19 cellular contexts compared by ENCODE assay signal in genomic region chr3:189331002-189331418, GRCh38.
DNase-seq lines count a peak whose midpoint lies in the region; ATAC-seq lines count a peak whose summit lies in the region.
"Had no signal": no experiment of that assay in that cellular context is flagged by ENCODE, and none has a peak within 500 bp of the region (broad histone marks: within the 10 kb centered on the region; RNA-seq: fewer than 3 reads in every experiment).

No MANE protein-coding gene starts in this region.

- no peaks in the 10 kb centered on the region for H3K27me3 Mint-ChIP-seq in T-helper 1 cell treated with Interleukin-12 subunit alpha and Interleukin-12 subunit beta and Interleukin-4 antibody, amounts not matched to agents 30 μg/mL and 1 μg/mL, for 36 hours (ENCODE audit: low read depth)
- no peaks in the 10 kb centered on the region for H3K27me3 Mint-ChIP-seq in activated naive CD8-positive, alpha-beta T cell treated with anti-CD3 and anti-CD28 coated beads, Interleukin-2, amount 10 ng/mL, durations not matched to agents 7 days and 5 days
- H3K27me3 Mint-ChIP-seq in stimulated activated naive CD8-positive, alpha-beta T cell treated with anti-CD3 and anti-CD28 coated beads, Interleukin-15, Interleukin-2, amounts not matched to agents 100 ng/mL and 50 ng/mL, for 24 hours, result no peaks in the 10 kb centered on the region

- H3K36me3 Mint-ChIP-seq in T-helper 1 cell treated with Interleukin-12 subunit alpha and Interleukin-12 subunit beta and Interleukin-4 antibody, amounts not matched to agents 30 μg/mL and 1 μg/mL, for 36 hours (ENCODE audit: low read depth), result peaks cover 24% of the 10 kb centered on the region
- H3K36me3 Mint-ChIP-seq in activated naive CD8-positive, alpha-beta T cell treated with anti-CD3 and anti-CD28 coated beads, Interleukin-2, amount 10 ng/mL, durations not matched to agents 7 days and 5 days, result peaks cover 17% of the 10 kb centered on the region
- peaks cover 11% of the 10 kb centered on the region for H3K36me3 Mint-ChIP-seq in stimulated activated naive CD8-positive, alpha-beta T cell treated with anti-CD3 and anti-CD28 coated beads, Interleukin-15, Interleukin-2, amounts not matched to agents 100 ng/mL and 50 ng/mL, for 24 hours (ENCODE audit: low read depth)
- H3K36me3 Mint-ChIP-seq: WTC11 had no signal

- POLR2A ChIA-PET in activated naive CD8-positive, alpha-beta T cell treated with anti-CD3 and anti-CD28 coated beads, Interleukin-2, amount 10 ng/mL, durations not matched to agents 7 days and 5 days (lab: Charles Lee), result interaction anchor here (1.1 to 2.6 kb wide), 2 partner anchors 10 to 24 kb away, joined by 5 to 14 read pairs; no protein-coding TSS in a partner anchor

- peak; percentile 16 for DNase-seq in stimulated activated CD4-positive, alpha-beta T cell treated with anti-CD3 and anti-CD28 coated beads, Interleukin-1b, Interleukin-23, amount 100 ng/mL, for 48 hours
- DNase-seq in stimulated activated CD4-positive, alpha-beta T cell treated with anti-CD3 and anti-CD28 coated beads, Interleukin-15, amount 100 ng/mL, for 24 hours, result no peak
- DNase-seq in activated naive CD8-positive, alpha-beta T cell treated with anti-CD3 and anti-CD28 coated beads, Interleukin-2, amount 10 ng/mL, durations not matched to agents 7 days and 5 days, result no peak
- no peak for DNase-seq in DMS79 (lab: John Stamatoyannopoulos, UW)
- DNase-seq in DMS114 treated with DMSO at 0.1 percent for 48 hours (lab: John Stamatoyannopoulos, UW; ENCODE audit: unreplicated experiment), result no peak
- DNase-seq: foreskin keratinocyte; hypothalamus; islet precursor cell; NCI-H1092; NCI-H2081; NCI-H446; NK-92 treated with Interleukin-12 subunit alpha and Interleukin-12 subunit beta, amount 100 ng/mL, for 24 hours; nucleus accumbens; Peyer's patch; substantia nigra had no signal

- H3K4me3 Mint-ChIP-seq in T-helper 1 cell treated with Interleukin-12 subunit alpha and Interleukin-12 subunit beta and Interleukin-4 antibody, amounts not matched to agents 30 μg/mL and 1 μg/mL, for 36 hours, result peak overlapping the region; percentile 45
- peak overlapping the region; percentile 20 for H3K4me3 Mint-ChIP-seq in activated naive CD8-positive, alpha-beta T cell treated with anti-CD3 and anti-CD28 coated beads, Interleukin-2, amount 10 ng/mL, durations not matched to agents 7 days and 5 days
- peak overlapping the region; percentile 37 for H3K4me3 Mint-ChIP-seq in stimulated activated naive CD8-positive, alpha-beta T cell treated with anti-CD3 and anti-CD28 coated beads, Interleukin-15, Interleukin-2, amounts not matched to agents 100 ng/mL and 50 ng/mL, for 24 hours
- H3K4me3 Mint-ChIP-seq: WTC11 had no signal

- peak; percentile 65 for ATAC-seq in activated naive CD8-positive, alpha-beta T cell treated with anti-CD3 and anti-CD28 coated beads, Interleukin-2, amount 10 ng/mL, durations not matched to agents 7 days and 5 days (ENCODE audit: low read depth)
- no peak for ATAC-seq in GM18868 (IDR thresholded peaks at IDR 0.05; ENCODE audit: unreplicated experiment)
- ATAC-seq: foreskin keratinocyte, WTC11 had no signal

- peaks cover 22% of the 10 kb centered on the region for H3K9me3 Mint-ChIP-seq in T-helper 1 cell treated with Interleukin-12 subunit alpha and Interleukin-12 subunit beta and Interleukin-4 antibody, amounts not matched to agents 30 μg/mL and 1 μg/mL, for 36 hours
- peaks cover 5% of the 10 kb centered on the region for H3K9me3 Mint-ChIP-seq in activated naive CD8-positive, alpha-beta T cell treated with anti-CD3 and anti-CD28 coated beads, Interleukin-2, amount 10 ng/mL, durations not matched to agents 7 days and 5 days
- peaks cover 10% of the 10 kb centered on the region for H3K9me3 Mint-ChIP-seq in stimulated activated naive CD8-positive, alpha-beta T cell treated with anti-CD3 and anti-CD28 coated beads, Interleukin-15, Interleukin-2, amounts not matched to agents 100 ng/mL and 50 ng/mL, for 24 hours

- H3K27ac Mint-ChIP-seq in T-helper 1 cell treated with Interleukin-12 subunit alpha and Interleukin-12 subunit beta and Interleukin-4 antibody, amounts not matched to agents 30 μg/mL and 1 μg/mL, for 36 hours, result peak overlapping the region; percentile 76
- H3K27ac Mint-ChIP-seq in activated naive CD8-positive, alpha-beta T cell treated with anti-CD3 and anti-CD28 coated beads, Interleukin-2, amount 10 ng/mL, durations not matched to agents 7 days and 5 days, result peak overlapping the region; percentile 64
- H3K27ac Mint-ChIP-seq in stimulated activated naive CD8-positive, alpha-beta T cell treated with anti-CD3 and anti-CD28 coated beads, Interleukin-15, Interleukin-2, amounts not matched to agents 100 ng/mL and 50 ng/mL, for 24 hours, result peak overlapping the region; percentile 81
- H3K27ac Mint-ChIP-seq: WTC11 had no signal

- H3K4me1 Mint-ChIP-seq in T-helper 1 cell treated with Interleukin-12 subunit alpha and Interleukin-12 subunit beta and Interleukin-4 antibody, amounts not matched to agents 30 μg/mL and 1 μg/mL, for 36 hours (ENCODE audit: low read depth), result peaks cover 46% of the 10 kb centered on the region
- H3K4me1 Mint-ChIP-seq in activated naive CD8-positive, alpha-beta T cell treated with anti-CD3 and anti-CD28 coated beads, Interleukin-2, amount 10 ng/mL, durations not matched to agents 7 days and 5 days, result peaks cover 27% of the 10 kb centered on the region
- peaks cover 57% of the 10 kb centered on the region for H3K4me1 Mint-ChIP-seq in stimulated activated naive CD8-positive, alpha-beta T cell treated with anti-CD3 and anti-CD28 coated beads, Interleukin-15, Interleukin-2, amounts not matched to agents 100 ng/mL and 50 ng/mL, for 24 hours (ENCODE audit: low read depth)
- H3K4me1 Mint-ChIP-seq: WTC11 had no signal
